ENCODE assay signal across 12 cellular contexts in the genomic region with DNA sequence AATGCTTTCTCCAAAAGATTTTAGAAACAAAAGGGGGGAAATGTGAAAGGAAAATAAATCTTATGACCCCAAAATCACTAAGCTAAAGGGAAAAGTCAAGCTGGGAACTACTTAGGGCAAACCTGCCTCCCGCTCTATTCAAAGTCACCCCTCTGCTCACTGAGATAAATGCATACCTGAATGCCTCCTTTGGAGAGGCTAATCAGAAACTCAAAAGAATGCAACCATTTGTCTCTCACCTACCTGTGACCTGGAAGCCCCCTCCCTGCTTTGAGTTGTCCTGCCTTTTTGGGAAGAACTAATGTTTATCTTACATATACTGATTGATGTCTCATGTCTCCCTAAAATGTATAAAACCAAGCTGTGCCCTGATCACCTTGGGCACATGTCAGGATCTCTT. TPM values are rescaled to one million over a fixed set of nuclear protein-coding genes. Genes with fewer than 3 reads are reported as not detected.
DNase-seq lines count a peak whose midpoint lies in the region; ATAC-seq and TF ChIP-seq lines count a peak whose summit lies in the region.
"Not testable (repeated sequence)": the region's sequence is repeated elsewhere in the genome, so short reads cannot be mapped to it uniquely, and the experiment has no call there.
"Had no signal": no experiment of that assay in that cellular context is flagged by ENCODE, and none has a peak within 500 bp of the region (broad histone marks: within the 10 kb centered on the region; RNA-seq: fewer than 3 reads in every experiment).

No MANE protein-coding gene starts in this region.

- peaks cover 24% of the 10 kb centered on the region for H3K4me1 ChIP-seq in HUES48 (ENCODE audit: control insufficient read depth, insufficient read depth, low read length)
- not testable (repeated sequence) for H3K4me1 ChIP-seq in esophagus muscularis mucosa; mesendoderm (ENCODE audit: control insufficient read depth, low read depth, low read length)

- not testable (repeated sequence) for TF ChIP-seq POLR2A in esophagus muscularis mucosa (IDR thresholded peaks at IDR 0.05; ENCODE audit: low read depth)

- H3K4ac ChIP-seq in mesendoderm (ENCODE audit: low read depth, low read length), result not testable (repeated sequence)

- H3K9ac ChIP-seq in HUES48 (ENCODE audit: low read depth, low read length); mesendoderm (ENCODE audit: low read length): not testable (repeated sequence)

- not testable (repeated sequence) for H2AK5ac ChIP-seq in mesendoderm (ENCODE audit: low read length)

- H3K4me3 Mint-ChIP-seq in WTC11 (peak overlapping the region; percentile 0; the same call in 1 of the 2 replicates), progenitor cell of endocrine pancreas (ENCODE audit: low read depth) (peak overlapping the region; percentile 42)

- H3K27me3 ChIP-seq in HUES48 (ENCODE audit: control insufficient read depth, insufficient read depth, low read length), result peaks cover 14% of the 10 kb centered on the region
- H3K27me3 ChIP-seq in esophagus muscularis mucosa; mesendoderm (ENCODE audit: insufficient read depth, low read length, poor library complexity): not testable (repeated sequence)

- H3K9me3 Mint-ChIP-seq in WTC11 (peaks cover 33% of the 10 kb centered on the region), progenitor cell of endocrine pancreas (ENCODE audit: low read depth) (peaks cover 13% of the 10 kb centered on the region)

- peaks cover 32% of the 10 kb centered on the region for H3K4me1 Mint-ChIP-seq in WTC11
- not testable (repeated sequence) for H3K4me1 Mint-ChIP-seq in progenitor cell of endocrine pancreas (ENCODE audit: low read depth)

- not testable (repeated sequence) for H3K79me2 ChIP-seq in mesendoderm (ENCODE audit: control insufficient read depth, insufficient read depth, low read length)

- peak overlapping the region; percentile 17 for H3K56ac ChIP-seq in mesendoderm (ENCODE audit: low read length)

- peaks cover 40% of the 10 kb centered on the region for H3K36me3 Mint-ChIP-seq in WTC11
- not testable (repeated sequence) for H3K36me3 Mint-ChIP-seq in progenitor cell of endocrine pancreas (ENCODE audit: insufficient read depth)

- intact Hi-C loops in esophagus muscularis mucosa (cut with DNase I), result loop anchor here (5.0 kb wide), 1 partner anchor 104 kb away; no protein-coding TSS in a partner anchor

- peak; percentile 22 for DNase-seq in ELF-1 (ENCODE audit: low read depth, low spot score)
- not testable (repeated sequence) for DNase-seq in WTC11 (ENCODE audit: low spot score); progenitor cell of endocrine pancreas (ENCODE audit: low spot score, unreplicated experiment)
- peak; percentile 39 for DNase-seq in esophagus muscularis mucosa (ENCODE audit: extremely low spot score)
- DNase-seq in mesendoderm, result peak; percentile 64

- POLR2A ChIA-PET in WTC11 (lab: Charles Lee), result interaction anchor here (1.3 kb wide), 1 partner anchor 37 kb away, joined by 4 read pairs; the partner anchor contains the start of gene FA2H

- not testable (repeated sequence) for H2BK120ac ChIP-seq in mesendoderm (ENCODE audit: low read depth, low read length)

- H3K27ac Mint-ChIP-seq in WTC11, result not testable (repeated sequence)
- H3K27ac Mint-ChIP-seq in progenitor cell of endocrine pancreas, result peak overlapping the region; percentile 81

- not testable (repeated sequence) for ATAC-seq in WTC11

- WGBS in esophagus muscularis mucosa, result 87% methylated on average over 1 of the region's 1 CpG
- WGBS in mesendoderm (ENCODE audit: extremely low coverage, insufficient coverage, low lambda C conversion rate), result no CpG with 5 or more reads among the region's 1 CpG

- not testable (repeated sequence) for H3K79me1 ChIP-seq in mesendoderm (ENCODE audit: low read length)

- peak overlapping the region; percentile 85 for H3K27ac ChIP-seq in HUES48 (ENCODE audit: low read depth, low read length)
- not testable (repeated sequence) for H3K27ac ChIP-seq in esophagus muscularis mucosa (replicated peaks in 1 of 4); mesendoderm (ENCODE audit: low read depth, low read length)

- TF ChIP-seq EP300 in esophagus muscularis mucosa (IDR thresholded peaks at IDR 0.05), result not testable (repeated sequence)

- not testable (repeated sequence) for H3K23ac ChIP-seq in mesendoderm (ENCODE audit: low read length)

- H2BK15ac ChIP-seq in mesendoderm (replicated peaks; ENCODE audit: low read depth), result not testable (repeated sequence)

- not testable (repeated sequence) for H4K8ac ChIP-seq in mesendoderm (ENCODE audit: low read depth, low read length)

- H3K4me2 ChIP-seq in mesendoderm (ENCODE audit: low read length), result not testable (repeated sequence)

- H2BK5ac ChIP-seq in mesendoderm (ENCODE audit: low read length), result peak overlapping the region; percentile 84

- H4K5ac ChIP-seq in mesendoderm (ENCODE audit: low read length), result not testable (repeated sequence)

- not testable (repeated sequence) for H3K36me3 ChIP-seq in HUES48 (ENCODE audit: control insufficient read depth, insufficient read depth, low read length); esophagus muscularis mucosa; mesendoderm (ENCODE audit: control insufficient read depth, insufficient read depth, low read length)

- peaks cover 43% of the 10 kb centered on the region for H3K9me3 ChIP-seq in HUES48 (ENCODE audit: control insufficient read depth, insufficient read depth, low read length)
- H3K9me3 ChIP-seq in esophagus muscularis mucosa, result not testable (repeated sequence)

- H3K18ac ChIP-seq in mesendoderm (ENCODE audit: low read length), result not testable (repeated sequence)

- H3K4me3 ChIP-seq in HUES48 (ENCODE audit: low read depth, low read length), result peak overlapping the region; percentile 38
- not testable (repeated sequence) for H3K4me3 ChIP-seq in esophagus muscularis mucosa; mesendoderm (ENCODE audit: low read length)

- H3K27me3 Mint-ChIP-seq in WTC11 (ENCODE audit: low read depth), result peaks cover 37% of the 10 kb centered on the region
- not testable (repeated sequence) for H3K27me3 Mint-ChIP-seq in progenitor cell of endocrine pancreas

- not testable (repeated sequence) for TF ChIP-seq CTCF in WTC11 (IDR thresholded peaks at IDR 0.05); esophagus muscularis mucosa (IDR thresholded peaks at IDR 0.05); progenitor cell of endocrine pancreas (IDR thresholded peaks at IDR 0.05; ENCODE audit: unreplicated experiment)

- CTCF ChIA-PET in WTC11 (lab: Charles Lee), result interaction anchor here (0.8 to 6.4 kb wide), 8 partner anchors 37 to 422 kb away, joined by 3 to 112 read pairs (median 6); partner anchors contain the start of genes FA2H and MLKL

TF ChIP-seq in WTC11, 78 proteins besides CTCF, POLR2A, EP300 and RAD21:
- TF ChIP-seq TEAD1 (CRISPR knock-in tag; IDR thresholded peaks at IDR 0.05), result peak; percentile 55; the same call in 1 of the 2 replicates

RNA-seq across cellular contexts. Expression of gene FA2H, which starts 36.6 kb away (rescaled TPM):
- total RNA-seq in WTC11 (2021) (6.0 to 10.9 TPM (median 6.6 TPM) in 3 replicates), esophagus muscularis mucosa (under 1 TPM in 3 of 4 donors, not detected in 1; 0.50 to 0.92 (median 0.52) TPM), progenitor cell of endocrine pancreas (2.7 and 3.3 TPM in 2 replicates)
- 0.94 TPM for polyA plus RNA-seq in mesendoderm (2013, experiment 1 of 2)
- 1.0 TPM for polyA plus RNA-seq in mesendoderm (2013, experiment 2 of 2)
- total RNA-seq: CD4-positive, alpha-beta T cell; CD8-positive, alpha-beta memory T cell; Daoy; H4; HFFc6 had no signal
- polyA plus RNA-seq: CD14-positive monocyte; CD8-positive, alpha-beta memory T cell had no signal
